ENCODE assay signal across 13 cellular contexts in genomic region chr22:28398355-28398754, GRCh38.
DNase-seq lines count a peak whose midpoint lies in the region; ATAC-seq, FAIRE-seq and TF ChIP-seq lines count a peak whose summit lies in the region.
"Had no signal": no experiment of that assay in that cellular context is flagged by ENCODE, and none has a peak within 500 bp of the region (broad histone marks: within the 10 kb centered on the region; RNA-seq: fewer than 3 reads in every experiment).

No MANE protein-coding gene starts in this region.

- H3K27me3 Mint-ChIP-seq in natural killer cell treated with Interleukin-12 subunit alpha and Interleukin-12 subunit beta and Interleukin-15 and Interleukin-18, amount 100 ng/mL, for 72 hours: peaks cover 8 to 17% of the 10 kb centered on the region in 2 donors
- H3K27me3 Mint-ChIP-seq in natural killer cell (ENCODE audit: low read depth in 2 of 2) (peaks cover 2 to 24% of the 10 kb centered on the region in 2 donors), nephron progenitor cell (ENCODE audit: low read depth, poor library complexity) (no peaks in the 10 kb centered on the region), WTC11 (ENCODE audit: low read depth) (no peaks in the 10 kb centered on the region)

- FAIRE-seq in urothelium cell line (lab: Jason Lieb, UNC): peak; percentile 17
- FAIRE-seq: A204.1 had no signal

- H3K9me3 Mint-ChIP-seq in natural killer cell treated with Interleukin-12 subunit alpha and Interleukin-12 subunit beta and Interleukin-15 and Interleukin-18, amount 100 ng/mL, for 72 hours: no peaks in the 10 kb centered on the region
- H3K9me3 Mint-ChIP-seq in natural killer cell (no peaks in the 10 kb centered on the region), nephron progenitor cell (peaks cover 19% of the 10 kb centered on the region), WTC11 (peaks cover 12% of the 10 kb centered on the region)
- H3K9me3 Mint-ChIP-seq: CD8-positive, alpha-beta memory T cell had no signal

- CTCF ChIA-PET in WTC11 (lab: Charles Lee): interaction anchor here (1.1 kb wide), 1 partner anchor 349 kb away, joined by 4 read pairs; no protein-coding TSS in a partner anchor

- TF ChIP-seq CTCF in natural killer cell (IDR thresholded peaks at IDR 0.05) (no peak), nephron progenitor cell (IDR thresholded peaks at IDR 0.05) (no peak), WTC11 (IDR thresholded peaks at IDR 0.05) (no peak)

- intact Hi-C loops in natural killer cell (cut with micrococcal nuclease): no loop called here

- ATAC-seq in natural killer cell treated with Interleukin-12 subunit alpha and Interleukin-12 subunit beta and Interleukin-15 and Interleukin-18, amount 100 ng/mL, for 72 hours: no peak
- ATAC-seq in natural killer cell: no peak
- no peak for ATAC-seq in HG03175 (IDR thresholded peaks at IDR 0.05; ENCODE audit: unreplicated experiment)
- ATAC-seq in WTC11: no peak

- DNase-seq in natural killer cell treated with Interleukin-12 subunit alpha and Interleukin-12 subunit beta and Interleukin-15 and Interleukin-18, amount 100 ng/mL, for 72 hours (ENCODE audit: low spot score): no peak
- DNase-seq in natural killer cell (no peak), globus pallidus (ENCODE audit: low spot score) (peak; percentile 65), nephron progenitor cell (no peak), urothelium cell line (ENCODE audit: low spot score) (no peak), AG08396 (ENCODE audit: low spot score) (no peak), WTC11 (ENCODE audit: low spot score) (no peak)
- DNase-seq: CD8-positive, alpha-beta memory T cell; DMS 273 treated with DMSO at 0.1 percent for 48 hours; HCEC 1CT had no signal

- POLR2A ChIA-PET in WTC11 (lab: Charles Lee): no interaction called here

- H3K4me3 Mint-ChIP-seq in natural killer cell treated with Interleukin-12 subunit alpha and Interleukin-12 subunit beta and Interleukin-15 and Interleukin-18, amount 100 ng/mL, for 72 hours: peak overlapping the region; percentile 5
- H3K4me3 Mint-ChIP-seq in natural killer cell (no peak overlapping the region), nephron progenitor cell (no peak overlapping the region), WTC11 (no peak overlapping the region)
- H3K4me3 Mint-ChIP-seq: CD14-positive monocyte; CD8-positive, alpha-beta memory T cell had no signal

- no peaks in the 10 kb centered on the region for H3K36me3 Mint-ChIP-seq in natural killer cell treated with Interleukin-12 subunit alpha and Interleukin-12 subunit beta and Interleukin-15 and Interleukin-18, amount 100 ng/mL, for 72 hours
- H3K36me3 Mint-ChIP-seq in natural killer cell (no peaks in the 10 kb centered on the region), nephron progenitor cell (ENCODE audit: low read depth) (peaks cover 19% of the 10 kb centered on the region), WTC11 (peaks cover 2% of the 10 kb centered on the region)
- H3K36me3 Mint-ChIP-seq: CD14-positive monocyte; CD8-positive, alpha-beta memory T cell had no signal

- peak overlapping the region in 1 of 2 donors; percentile 91 for H3K27ac Mint-ChIP-seq in natural killer cell treated with Interleukin-12 subunit alpha and Interleukin-12 subunit beta and Interleukin-15 and Interleukin-18, amount 100 ng/mL, for 72 hours
- no peak overlapping the region for H3K27ac Mint-ChIP-seq in natural killer cell
- peak overlapping the region; percentile 73 for H3K27ac Mint-ChIP-seq in nephron progenitor cell
- no peak overlapping the region for H3K27ac Mint-ChIP-seq in WTC11
- H3K27ac Mint-ChIP-seq: CD14-positive monocyte; CD8-positive, alpha-beta memory T cell had no signal

- H3K4me1 Mint-ChIP-seq in natural killer cell treated with Interleukin-12 subunit alpha and Interleukin-12 subunit beta and Interleukin-15 and Interleukin-18, amount 100 ng/mL, for 72 hours (ENCODE audit: low read depth in 2 of 2): peaks cover 0 to 44% of the 10 kb centered on the region in 2 donors
- H3K4me1 Mint-ChIP-seq in natural killer cell (no peaks in the 10 kb centered on the region), nephron progenitor cell (peaks cover 41% of the 10 kb centered on the region), WTC11 (no peaks in the 10 kb centered on the region)
- H3K4me1 Mint-ChIP-seq: CD8-positive, alpha-beta memory T cell had no signal

TF ChIP-seq in WTC11, 78 proteins besides CTCF, POLR2A, EP300 and RAD21:
- TF ChIP-seq ETV6 (CRISPR knock-in tag; IDR thresholded peaks at IDR 0.05) (no peak), ATF2 (CRISPR knock-in tag; IDR thresholded peaks at IDR 0.05; ENCODE audit: borderline replicate concordance, low read depth) (no peak), OVOL2 (CRISPR knock-in tag; IDR thresholded peaks at IDR 0.05; ENCODE audit: borderline replicate concordance) (no peak)
TF ChIP-seq in WTC11: peak in this region for 0.
